In genomic region chr1:22131875-22132486, GRCh38 we compare ENCODE assay signal across 9 cellular contexts. TPM values are rescaled to one million over a fixed set of nuclear protein-coding genes. Genes with fewer than 3 reads are reported as not detected.
DNase-seq lines count a peak whose midpoint lies in the region; ATAC-seq and TF ChIP-seq lines count a peak whose summit lies in the region.
"Had no signal": no experiment of that assay in that cellular context is flagged by ENCODE, and none has a peak within 500 bp of the region (broad histone marks: within the 10 kb centered on the region; RNA-seq: fewer than 3 reads in every experiment).

No MANE protein-coding gene starts in this region.

- no peaks in the 10 kb centered on the region for H4K20me1 ChIP-seq in neural cell (ENCODE audit: insufficient read depth)

- intact Hi-C loops in dorsolateral prefrontal cortex (cut with DNase I): no loop called here

- TF ChIP-seq CTCF in dorsolateral prefrontal cortex (IDR thresholded peaks at IDR 0.05 in 54 of 56, conservative IDR thresholded peaks at IDR 0.05 in 2 of 56; ENCODE audit: low read depth in 1 of 56, partially characterized antibody in 56 of 56): peak in 53 of 56 donors; percentile 27 to 69 (median 50)
- peak; percentile 72 for TF ChIP-seq CTCF in neural cell (IDR thresholded peaks at IDR 0.05; ENCODE audit: poor library complexity, severe bottlenecking)
- TF ChIP-seq CTCF in tibial nerve (IDR thresholded peaks at IDR 0.05): peak; percentile 34 to 67 (median 59)

- WGBS in tibial nerve, 2 donors: 23 to 38% methylated on average over 4 to 7 of the region's 10 CpGs

- H3K4me3 ChIP-seq in dorsolateral prefrontal cortex (no peak overlapping the region), neural cell (ENCODE audit: low read length) (no peak overlapping the region), tibial nerve (no peak overlapping the region)
- H3K4me3 ChIP-seq: skin epidermis had no signal

- peaks cover 0 to 5% (median 0%) of the 10 kb centered on the region in 4 donors for H3K4me1 ChIP-seq in tibial nerve

- H3K9ac ChIP-seq in neural cell (ENCODE audit: low read length): no peak overlapping the region

- DNase-seq in ELR (ENCODE audit: low read depth): peak; percentile 33
- DNase-seq in NCI-H1092 treated with DMSO at 0.1 percent for 48 hours (lab: John Stamatoyannopoulos, UW): peak; percentile 49
- peak; percentile 44 to 50 for DNase-seq in activated CD4-positive, alpha-beta T cell treated with anti-CD3 and anti-CD28 coated beads for 4 hours
- no peak for DNase-seq in dorsolateral prefrontal cortex
- no peak for DNase-seq in tibial nerve (ENCODE audit: low spot score in 2 of 2)

- TF ChIP-seq RAD21 in neural cell (conservative IDR thresholded peaks at IDR 0.05): peak; percentile 79

- no peak overlapping the region for H3K27ac ChIP-seq in dorsolateral prefrontal cortex
- no peak overlapping the region for H3K27ac ChIP-seq in neural cell (ENCODE audit: low read length)
- no peak overlapping the region for H3K27ac ChIP-seq in tibial nerve
- H3K27ac ChIP-seq: skin epidermis had no signal

- ATAC-seq in HG02973 (IDR thresholded peaks at IDR 0.05; ENCODE audit: unreplicated experiment) (no peak), GM18873 (IDR thresholded peaks at IDR 0.05; ENCODE audit: low FRiP score, unreplicated experiment) (no peak)

- H3K9me2 ChIP-seq in neural cell (ENCODE audit: insufficient read depth, low read length): no peaks in the 10 kb centered on the region

- H3K9me3 ChIP-seq in neural cell (ENCODE audit: low read length): no peaks in the 10 kb centered on the region
- no peaks in the 10 kb centered on the region for H3K9me3 ChIP-seq in tibial nerve

- peaks cover 0 to 4% (median 0%) of the 10 kb centered on the region in 45 donors for H3K27me3 ChIP-seq in dorsolateral prefrontal cortex
- no peaks in the 10 kb centered on the region for H3K27me3 ChIP-seq in neural cell (ENCODE audit: insufficient read depth, low read depth, low read length)
- peaks cover 0 to 46% of the 10 kb centered on the region in 2 donors for H3K27me3 ChIP-seq in tibial nerve

- H3K79me2 ChIP-seq in neural cell (replicated peaks; ENCODE audit: insufficient read depth, low read length): no peaks in the 10 kb centered on the region

- no peak overlapping the region for H2AFZ ChIP-seq in neural cell (ENCODE audit: low read depth, low read length)

- no peaks in the 10 kb centered on the region for H3F3A ChIP-seq in neural cell (ENCODE audit: insufficient read depth, low read length, poor library complexity, severe bottlenecking)

- TF ChIP-seq EP300 in neural cell (conservative IDR thresholded peaks at IDR 0.05; ENCODE audit: poor library complexity, severe bottlenecking) (no peak), tibial nerve (IDR thresholded peaks at IDR 0.05) (no peak)

- H3K36me3 ChIP-seq in neural cell (ENCODE audit: insufficient read depth, low read length) (no peaks in the 10 kb centered on the region), tibial nerve (no peaks in the 10 kb centered on the region)

- no peak for TF ChIP-seq POLR2A in tibial nerve (IDR thresholded peaks at IDR 0.05)

- H3K4me2 ChIP-seq in neural cell (ENCODE audit: low read length): no peak overlapping the region

TF ChIP-seq in neural cell, 6 proteins besides CTCF, POLR2A, EP300 and RAD21:
- TF ChIP-seq TAF1 (IDR thresholded peaks at IDR 0.05; ENCODE audit: low read depth): no peak
- peak; percentile 77 for TF ChIP-seq SMC3 (conservative IDR thresholded peaks at IDR 0.05; ENCODE audit: poor library complexity)
- TF ChIP-seq MXI1 (conservative IDR thresholded peaks at IDR 0.05; ENCODE audit: poor library complexity, severe bottlenecking): no peak

RNA-seq across cellular contexts. Expression of gene WNT4, which starts 10.9 kb away (rescaled TPM):
- total RNA-seq in dorsolateral prefrontal cortex (1 to 10 TPM in 98 of 120 experiments, under 1 TPM in 22; 0.50 to 4.2 (median 1.5) TPM), tibial nerve (under 1 TPM in 3 of 4 donors, not detected in 1; under 0.01 to 0.63 (median 0.20) TPM)
- 5.1 and 6.0 TPM in 2 replicates for polyA plus RNA-seq in neural cell
- polyA minus RNA-seq in neural cell: 6.3 and 11.5 TPM in 2 replicates

Comparison
In these comparisons a context has a peak if more than half of its experiments do, and no peak if none do; other contexts are left out.
1. DNase-seq: peak in ELR (single experiment), NCI-H1092 treated with DMSO at 0.1 percent for 48 hours (single experiment) and activated CD4-positive, alpha-beta T cell treated with anti-CD3 and anti-CD28 coated beads for 4 hours (2 of 2); none in dorsolateral prefrontal cortex (0 of 10) and tibial nerve (0 of 2).
2. Peak in every context shown above with its lines, with median percentiles within 50 percentile points of each other: CTCF ChIP-seq.